9 cellular contexts compared by ENCODE assay signal in the genomic region with DNA sequence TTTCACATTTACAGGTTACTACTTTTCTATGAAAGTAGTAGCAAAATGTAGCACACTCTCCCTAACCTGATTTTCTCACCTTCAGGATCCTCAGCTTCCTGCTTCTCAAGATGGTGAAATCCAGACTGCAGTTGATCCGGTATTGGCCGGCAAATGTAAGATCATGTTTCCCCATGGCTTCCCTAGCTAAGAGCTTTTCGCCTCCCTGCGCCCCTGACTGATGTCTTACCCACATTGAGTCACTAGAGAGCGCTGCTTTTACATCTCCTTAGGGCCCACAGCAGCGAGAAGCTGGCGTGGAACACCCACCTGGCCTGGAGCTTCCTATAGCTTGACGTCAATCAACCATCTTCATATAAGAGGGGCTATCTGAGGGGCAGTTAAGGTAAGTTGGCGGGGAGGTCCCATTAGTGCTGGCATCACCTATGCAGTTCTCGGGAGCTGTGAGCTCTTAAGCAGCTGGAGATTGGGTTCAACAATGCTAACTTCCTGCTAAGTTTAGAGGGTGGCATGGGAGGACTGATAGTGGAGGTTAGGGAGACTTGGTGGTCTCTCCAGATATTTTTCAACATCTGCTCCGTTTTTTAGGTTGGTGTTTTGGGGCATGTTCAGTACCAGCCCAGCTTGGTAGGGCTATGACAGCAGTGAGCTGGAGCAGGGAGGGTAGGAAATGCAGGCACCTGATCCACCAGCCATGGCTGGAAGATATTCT. TPM values are rescaled to one million over a fixed set of nuclear protein-coding genes. Genes with fewer than 3 reads are reported as not detected.
DNase-seq lines count a peak whose midpoint lies in the region; ATAC-seq and TF ChIP-seq lines count a peak whose summit lies in the region.
"Had no signal": no experiment of that assay in that cellular context is flagged by ENCODE, and none has a peak within 500 bp of the region (broad histone marks: within the 10 kb centered on the region; RNA-seq: fewer than 3 reads in every experiment).

No MANE protein-coding gene starts in this region.

- H3K27ac ChIP-seq in iPS DF 6.9 (ENCODE audit: low read length), result no peak overlapping the region
- H3K27ac ChIP-seq: SK-N-MC had no signal

- no peaks in the 10 kb centered on the region for H3K9me3 ChIP-seq in iPS DF 6.9 (ENCODE audit: control insufficient read depth, insufficient read depth, low read length)

- H3K4me3 Mint-ChIP-seq in HFFc6, result no peak overlapping the region
- H3K4me3 Mint-ChIP-seq in activated naive CD8-positive, alpha-beta T cell treated with anti-CD3 and anti-CD28 coated beads, Interleukin-2, amount 50 U/mL, for 24 hours, result peak overlapping the region; percentile 36

- DNase-seq in D341Med (ENCODE audit: low spot score), result peak; percentile 83
- DNase-seq in HFFc6, result peak; percentile 41
- DNase-seq in OCI-M1 (lab: John Stamatoyannopoulos, UW), result peak; percentile 50
- DNase-seq in activated naive CD8-positive, alpha-beta T cell treated with anti-CD3 and anti-CD28 coated beads, Interleukin-2, amount 50 U/mL, for 24 hours, result peak; percentile 44
- DNase-seq in iPS DF 6.9 (ENCODE audit: low read depth, low spot score), result peak; percentile 67
- DNase-seq in stimulated activated CD8-positive, alpha-beta memory T cell treated with anti-CD3 and anti-CD28 coated beads, Interleukin-4, amount 100 ng/mL, for 48 hours, result peak; percentile 67
- DNase-seq in A172 (ENCODE audit: low spot score), result no peak

- peaks cover 30% of the 10 kb centered on the region for H3K27me3 Mint-ChIP-seq in HFFc6 (ENCODE audit: insufficient read depth)
- no peaks in the 10 kb centered on the region for H3K27me3 Mint-ChIP-seq in activated naive CD8-positive, alpha-beta T cell treated with anti-CD3 and anti-CD28 coated beads, Interleukin-2, amount 50 U/mL, for 24 hours

- H3K4me3 ChIP-seq in iPS DF 6.9 (ENCODE audit: low read length), result no peak overlapping the region
- H3K4me3 ChIP-seq: SK-N-MC had no signal

- no CpG with 5 or more reads among the region's 11 CpGs for WGBS in iPS DF 6.9 (ENCODE audit: insufficient coverage, insufficient read length)

- peaks cover 4% of the 10 kb centered on the region; the same call in 1 of the 2 replicates for H3K4me1 ChIP-seq in iPS DF 6.9 (ENCODE audit: control insufficient read depth, insufficient read depth, low read length)

- TF ChIP-seq CTCF in HFFc6 (IDR thresholded peaks at IDR 0.05), result peak; percentile 67

- no peaks in the 10 kb centered on the region for H3K27me3 ChIP-seq in iPS DF 6.9 (ENCODE audit: control insufficient read depth, insufficient read depth, low read length)

- H3K27ac Mint-ChIP-seq in HFFc6, result no peak overlapping the region
- peak overlapping the region; percentile 88 for H3K27ac Mint-ChIP-seq in activated naive CD8-positive, alpha-beta T cell treated with anti-CD3 and anti-CD28 coated beads, Interleukin-2, amount 50 U/mL, for 24 hours

- H3K36me3 ChIP-seq in iPS DF 6.9 (ENCODE audit: control insufficient read depth, insufficient read depth, low read length), result no peaks in the 10 kb centered on the region

- ATAC-seq in activated naive CD8-positive, alpha-beta T cell treated with anti-CD3 and anti-CD28 coated beads, Interleukin-2, amount 50 U/mL, for 24 hours, result peak; percentile 42
- no peak for ATAC-seq in HG03342 (IDR thresholded peaks at IDR 0.05; ENCODE audit: unreplicated experiment)

- H3K4me1 Mint-ChIP-seq in HFFc6 (ENCODE audit: low read depth), result peaks cover 10% of the 10 kb centered on the region; the same call in 1 of the 2 replicates
- H3K4me1 Mint-ChIP-seq in activated naive CD8-positive, alpha-beta T cell treated with anti-CD3 and anti-CD28 coated beads, Interleukin-2, amount 50 U/mL, for 24 hours, result peaks cover 60% of the 10 kb centered on the region

- H3K9me3 Mint-ChIP-seq in HFFc6, result no peaks in the 10 kb centered on the region
- no peaks in the 10 kb centered on the region for H3K9me3 Mint-ChIP-seq in activated naive CD8-positive, alpha-beta T cell treated with anti-CD3 and anti-CD28 coated beads, Interleukin-2, amount 50 U/mL, for 24 hours

- H3K36me3 Mint-ChIP-seq in HFFc6 (ENCODE audit: low read depth), result no peaks in the 10 kb centered on the region
- H3K36me3 Mint-ChIP-seq in activated naive CD8-positive, alpha-beta T cell treated with anti-CD3 and anti-CD28 coated beads, Interleukin-2, amount 50 U/mL, for 24 hours (ENCODE audit: low read depth), result peaks cover 86% of the 10 kb centered on the region

RNA-seq across cellular contexts. Expression of a gene that starts 5.5 kb away (rescaled TPM):
- total RNA-seq in HFFc6 (2021; fragmentation: NEBNext Ultra II Directional; extraction: Animal tissue kit (Norgen Biotek cat#: 25700)), result not detected
- total RNA-seq in A172 (2014; rRNA removed; shearing (Covaris generic)), result not detected in 2 replicates

RNA-seq across cellular contexts. Expression of a gene that starts 10.4 kb away (rescaled TPM):
- 10 to 100 TPM; 44.6 to 60.7 (median 48.6) TPM for total RNA-seq in HFFc6 (2021; fragmentation: NEBNext Ultra II Directional; extraction: Animal tissue kit (Norgen Biotek cat#: 25700))
- total RNA-seq in A172 (2014; rRNA removed; shearing (Covaris generic)), result 42.6 and 57.9 TPM in 2 replicates

RNA-seq across cellular contexts. Expression of a gene that starts 32.2 kb away (rescaled TPM):
- total RNA-seq in HFFc6 (2021; fragmentation: NEBNext Ultra II Directional; extraction: Animal tissue kit (Norgen Biotek cat#: 25700)), result not detected
- 0.03 and 0.60 TPM in 2 replicates for total RNA-seq in A172 (2014; rRNA removed; shearing (Covaris generic))

RNA-seq across cellular contexts. Expression of a gene that starts 38.7 kb away (rescaled TPM):
- not detected for total RNA-seq in HFFc6 (2021; fragmentation: NEBNext Ultra II Directional; extraction: Animal tissue kit (Norgen Biotek cat#: 25700))
- not detected in 2 replicates for total RNA-seq in A172 (2014; rRNA removed; shearing (Covaris generic))
